ENCODE assay signal across 3 cellular contexts in genomic region chr18:31614044-31614443, GRCh38.
TF ChIP-seq lines count a peak whose summit lies in the region.

No MANE protein-coding gene starts in this region.

TF ChIP-seq in HepG2, 621 proteins besides CTCF, POLR2A, EP300 and RAD21:
- no peak for TF ChIP-seq MTA3 (CRISPR knock-in tag; IDR thresholded peaks at IDR 0.05)
- no peak for TF ChIP-seq ARNTL (CRISPR knock-in tag; IDR thresholded peaks at IDR 0.05)
- no peak for TF ChIP-seq ZFX (CRISPR knock-in tag; IDR thresholded peaks at IDR 0.05; ENCODE audit: low read depth)
- peak; percentile 71 for TF ChIP-seq PCBP2 (optimal IDR thresholded peaks at IDR 0.05; ENCODE audit: low read depth, low read length, poor library complexity, severe bottlenecking)
- no peak for TF ChIP-seq ZMYM3 (CRISPR knock-in tag; IDR thresholded peaks at IDR 0.05)
- no peak for TF ChIP-seq ZGPAT (CRISPR knock-in tag; IDR thresholded peaks at IDR 0.05)
- no peak for TF ChIP-seq FOXK1 (CRISPR knock-in tag; IDR thresholded peaks at IDR 0.05; ENCODE audit: borderline replicate concordance, low read depth)
- no peak for TF ChIP-seq MEF2D (CRISPR knock-in tag; IDR thresholded peaks at IDR 0.05)
- TF ChIP-seq ARID4A (CRISPR knock-in tag; IDR thresholded peaks at IDR 0.05; ENCODE audit: borderline replicate concordance) = no peak

TF ChIP-seq in HEK293, 187 proteins besides CTCF, POLR2A, EP300 and RAD21:
- TF ChIP-seq GLI2 (tag by site-specific recombination; IDR thresholded peaks at IDR 0.05; ENCODE audit: borderline replicate concordance, low read depth) = no peak
- TF ChIP-seq ZNF701 (tag by site-specific recombination; IDR thresholded peaks at IDR 0.05) = no peak
- peak; percentile 94 for TF ChIP-seq PRDM1 (tag by site-specific recombination; IDR thresholded peaks at IDR 0.05)
- TF ChIP-seq ZNF366 (tag by site-specific recombination; conservative IDR thresholded peaks at IDR 0.05) = peak; percentile 34

TF ChIP-seq in K562, 482 proteins besides CTCF, POLR2A, EP300 and RAD21:
- no peak for TF ChIP-seq IRF9 (tag; IDR thresholded peaks at IDR 0.05)
- peak; percentile 59; the same call in 1 of the 2 replicates for TF ChIP-seq ZNF512 (tag; IDR thresholded peaks at IDR 0.05)
